ENCODE assay signal across 10 cellular contexts in genomic region chr18:58865009-58865345, GRCh38. TPM values are rescaled to one million over a fixed set of nuclear protein-coding genes. Genes with fewer than 3 reads are reported as not detected.
DNase-seq lines count a peak whose midpoint lies in the region; ATAC-seq and TF ChIP-seq lines count a peak whose summit lies in the region.
"Had no signal": no experiment of that assay in that cellular context is flagged by ENCODE, and none has a peak within 500 bp of the region (broad histone marks: within the 10 kb centered on the region; RNA-seq: fewer than 3 reads in every experiment).

No MANE protein-coding gene starts in this region.

- peaks cover 39% of the 10 kb centered on the region for H3K36me3 ChIP-seq in NT2/D1 (ENCODE audit: insufficient read depth, insufficient read length, low read length)

- ATAC-seq in GM19395 (IDR thresholded peaks at IDR 0.05; ENCODE audit: unreplicated experiment) = no peak

- POLR2A ChIA-PET in AG04450 (lab: Yijun Ruan, JAX) = interaction anchor here (0.7 to 1.5 kb wide), 3 partner anchors 76 to 90 kb away, joined by 3 read pairs; no protein-coding TSS in a partner anchor

- peaks cover 3% of the 10 kb centered on the region for H3K9me3 Mint-ChIP-seq in neural crest cell
- H3K9me3 Mint-ChIP-seq in activated T-cell treated with anti-CD3 and anti-CD28 coated beads, Interleukin-2, amount 50 U/mL, for 24 hours = no peaks in the 10 kb centered on the region

- DNase-seq in AG04450 (ENCODE audit: low read depth, low spot score) = no peak
- no peak for DNase-seq in NT2/D1 (ENCODE audit: low read depth, low spot score)
- DNase-seq in epithelial cell of esophagus (ENCODE audit: low read depth) = no peak
- no peak for DNase-seq in neural crest cell (ENCODE audit: low read depth, low spot score)
- DNase-seq in activated T-cell treated with anti-CD3 and anti-CD28 coated beads, Interleukin-2, amount 50 U/mL, for 24 hours = no peak
- DNase-seq in NCI-H146 (lab: John Stamatoyannopoulos, UW) = no peak
- no peak for DNase-seq in COLO668 (lab: John Stamatoyannopoulos, UW; ENCODE audit: unreplicated experiment)
- DNase-seq: GDM1; stimulated activated CD4-positive, alpha-beta T cell treated with anti-CD3 and anti-CD28 coated beads, Interleukin-12 subunit alpha, Interleukin-12 subunit beta, amount 100 ng/mL, for 4 hours had no signal

- H3K27me3 ChIP-seq in AG04450 (ENCODE audit: control insufficient read depth, insufficient read depth, low read length) (no peaks in the 10 kb centered on the region), NT2/D1 (ENCODE audit: insufficient read depth, insufficient read length) (no peaks in the 10 kb centered on the region)

- peaks cover 2% of the 10 kb centered on the region for H3K4me1 ChIP-seq in NT2/D1 (ENCODE audit: insufficient read depth, insufficient read length)

- H3K27ac Mint-ChIP-seq in neural crest cell (ENCODE audit: unreplicated experiment) = peak overlapping the region; percentile 99
- H3K27ac Mint-ChIP-seq in activated T-cell treated with anti-CD3 and anti-CD28 coated beads, Interleukin-2, amount 50 U/mL, for 24 hours = no peak overlapping the region

- peak overlapping the region; percentile 87 for H3K4me3 Mint-ChIP-seq in neural crest cell
- no peak overlapping the region for H3K4me3 Mint-ChIP-seq in activated T-cell treated with anti-CD3 and anti-CD28 coated beads, Interleukin-2, amount 50 U/mL, for 24 hours

- peak overlapping the region; percentile 63 for H3K9ac ChIP-seq in NT2/D1 (ENCODE audit: insufficient read length, low read depth)

- peaks cover 34% of the 10 kb centered on the region for H3K36me3 Mint-ChIP-seq in neural crest cell (ENCODE audit: low read depth)
- H3K36me3 Mint-ChIP-seq in activated T-cell treated with anti-CD3 and anti-CD28 coated beads, Interleukin-2, amount 50 U/mL, for 24 hours (ENCODE audit: low read depth) = peaks cover 2% of the 10 kb centered on the region

- CTCF ChIA-PET in AG04450 (lab: Charles Lee) = no interaction called here

- H3K27ac ChIP-seq in AG04450 (ENCODE audit: low read depth, low read length) = peak overlapping the region; percentile 62

- H3K4me3 ChIP-seq in AG04450 (ENCODE audit: low read depth, low read length) (peak overlapping the region; percentile 54), NT2/D1 (ENCODE audit: insufficient read length, low read depth) (peak overlapping the region; percentile 48), epithelial cell of esophagus (ENCODE audit: low read length) (peak overlapping the region; percentile 30)

- TF ChIP-seq CTCF in AG04450 (IDR thresholded peaks at IDR 0.05; ENCODE audit: low read depth, low read length) (no peak), epithelial cell of esophagus (IDR thresholded peaks at IDR 0.05; ENCODE audit: insufficient read depth, low read depth, low read length, missing control alignments) (no peak), neural crest cell (conservative IDR thresholded peaks at IDR 0.05) (no peak)

- peaks cover 79% of the 10 kb centered on the region for H3K4me1 Mint-ChIP-seq in neural crest cell
- peaks cover 7% of the 10 kb centered on the region for H3K4me1 Mint-ChIP-seq in activated T-cell treated with anti-CD3 and anti-CD28 coated beads, Interleukin-2, amount 50 U/mL, for 24 hours (ENCODE audit: low read depth)

- H3K9me3 ChIP-seq in AG04450 (ENCODE audit: control insufficient read depth, insufficient read depth, low read length) (peaks cover 2% of the 10 kb centered on the region; the same call in 1 of the 2 replicates), NT2/D1 (ENCODE audit: insufficient read depth, low read length) (peaks cover 13% of the 10 kb centered on the region)

- H3K27me3 Mint-ChIP-seq in neural crest cell (ENCODE audit: low read depth) = no peaks in the 10 kb centered on the region
- peaks cover 72% of the 10 kb centered on the region for H3K27me3 Mint-ChIP-seq in activated T-cell treated with anti-CD3 and anti-CD28 coated beads, Interleukin-2, amount 50 U/mL, for 24 hours

RNA-seq across cellular contexts. Expression of gene ZNF532, which starts 0.3 kb away (rescaled TPM):
- 68.7 and 69.7 TPM in 2 replicates for polyA plus RNA-seq in AG04450 (2011; rRNA removed)
- 140 and 153 TPM in 2 replicates for polyA minus RNA-seq in AG04450 (2011; rRNA and poly(A)+ RNA removed)
- total RNA-seq in neural crest cell = 171 and 180 TPM in 2 replicates
